In genomic region chr3:111252795-111253194, GRCh38 we compare ENCODE assay signal across 10 cellular contexts.
A peak's percentile ranks its signal among the peaks of the same experiment; 100 is the strongest.
DNase-seq lines count a peak whose midpoint lies in the region; ATAC-seq and TF ChIP-seq lines count a peak whose summit lies in the region.
"Had no signal": no experiment of that assay in that cellular context is flagged by ENCODE, and none has a peak within 500 bp of the region (broad histone marks: within the 10 kb centered on the region; RNA-seq: fewer than 3 reads in every experiment).

No MANE protein-coding gene starts in this region.

- H3K27ac Mint-ChIP-seq in activated CD8-positive, alpha-beta T cell treated with anti-CD3 and anti-CD28 coated beads, Interleukin-2, amount 10 ng/mL, durations not matched to agents 7 days and 5 days, result peak overlapping the region; percentile 5
- no peak overlapping the region for H3K27ac Mint-ChIP-seq in activated CD8-positive, alpha-beta T cell treated with anti-CD3 and anti-CD28 coated beads for 36 hours
- H3K27ac Mint-ChIP-seq in activated CD4-positive, alpha-beta T cell treated with anti-CD3 and anti-CD28 coated beads, Interleukin-2, amount 10 ng/mL, durations not matched to agents 7 days and 5 days, result no peak overlapping the region

- H3K9me3 Mint-ChIP-seq in activated CD8-positive, alpha-beta T cell treated with anti-CD3 and anti-CD28 coated beads, Interleukin-2, amount 10 ng/mL, durations not matched to agents 7 days and 5 days (ENCODE audit: insufficient read depth), result peaks cover 3% of the 10 kb centered on the region
- no peaks in the 10 kb centered on the region for H3K9me3 Mint-ChIP-seq in activated CD8-positive, alpha-beta T cell treated with anti-CD3 and anti-CD28 coated beads for 36 hours
- H3K9me3 Mint-ChIP-seq in activated CD4-positive, alpha-beta T cell treated with anti-CD3 and anti-CD28 coated beads, Interleukin-2, amount 10 ng/mL, durations not matched to agents 7 days and 5 days, result peaks cover 3% of the 10 kb centered on the region

- peaks cover 35% of the 10 kb centered on the region for H3K4me1 Mint-ChIP-seq in activated CD8-positive, alpha-beta T cell treated with anti-CD3 and anti-CD28 coated beads, Interleukin-2, amount 10 ng/mL, durations not matched to agents 7 days and 5 days (ENCODE audit: low read depth)
- peaks cover 22% of the 10 kb centered on the region for H3K4me1 Mint-ChIP-seq in activated CD8-positive, alpha-beta T cell treated with anti-CD3 and anti-CD28 coated beads for 36 hours (ENCODE audit: low read depth)
- peaks cover 25% of the 10 kb centered on the region for H3K4me1 Mint-ChIP-seq in activated CD4-positive, alpha-beta T cell treated with anti-CD3 and anti-CD28 coated beads, Interleukin-2, amount 10 ng/mL, durations not matched to agents 7 days and 5 days

- H3K4me3 Mint-ChIP-seq in activated CD8-positive, alpha-beta T cell treated with anti-CD3 and anti-CD28 coated beads, Interleukin-2, amount 10 ng/mL, durations not matched to agents 7 days and 5 days, result no peak overlapping the region
- no peak overlapping the region for H3K4me3 Mint-ChIP-seq in activated CD8-positive, alpha-beta T cell treated with anti-CD3 and anti-CD28 coated beads for 36 hours
- H3K4me3 Mint-ChIP-seq in activated CD4-positive, alpha-beta T cell treated with anti-CD3 and anti-CD28 coated beads, Interleukin-2, amount 10 ng/mL, durations not matched to agents 7 days and 5 days, result no peak overlapping the region

- H3K4me3 ChIP-seq in PC-3 (ENCODE audit: low read length), result no peak overlapping the region
- no peak overlapping the region for H3K4me3 ChIP-seq in upper lobe of left lung

- no peak overlapping the region for H3K4me2 ChIP-seq in PC-3 (ENCODE audit: low read length)

- WGBS in upper lobe of left lung, 2 donors, result 27 to 31% methylated on average over 3 of the region's 3 CpGs

- H3K4me1 ChIP-seq in PC-3 (ENCODE audit: insufficient read depth, low read length) (no peaks in the 10 kb centered on the region), upper lobe of left lung (no peaks in the 10 kb centered on the region)

- no TSS peak for BruUV-seq in PC-3 (replicated peaks; lab: Mats Ljungman, UMichigan)

- CTCF ChIA-PET in activated CD8-positive, alpha-beta T cell treated with anti-CD3 and anti-CD28 coated beads, Interleukin-2, amount 10 ng/mL, durations not matched to agents 7 days and 5 days (lab: Charles Lee), result interaction anchor here (0.8 to 2.1 kb wide), 2 partner anchors 286 to 938 kb away, joined by 3 to 5 read pairs; no protein-coding TSS in a partner anchor
- CTCF ChIA-PET in activated CD8-positive, alpha-beta T cell treated with anti-CD3 and anti-CD28 coated beads for 36 hours (lab: Charles Lee), result interaction anchor here (0.7 to 1.0 kb wide), 3 partner anchors 11 to 287 kb away, joined by 3 to 4 read pairs (median 3); no protein-coding TSS in a partner anchor
- CTCF ChIA-PET in PC-3 (lab: Charles Lee), result interaction anchor here (0.6 kb wide), 1 partner anchor 1290 kb away, joined by 4 read pairs; no protein-coding TSS in a partner anchor
- CTCF ChIA-PET in activated CD4-positive, alpha-beta T cell treated with anti-CD3 and anti-CD28 coated beads, Interleukin-2, amount 10 ng/mL, durations not matched to agents 7 days and 5 days (lab: Charles Lee), result no interaction called here

- no peak for ATAC-seq in activated CD8-positive, alpha-beta T cell treated with anti-CD3 and anti-CD28 coated beads, Interleukin-2, amount 10 ng/mL, durations not matched to agents 7 days and 5 days
- ATAC-seq in activated CD8-positive, alpha-beta T cell treated with anti-CD3 and anti-CD28 coated beads for 36 hours, result no peak
- peak; percentile 89 for ATAC-seq in PC-3
- ATAC-seq in upper lobe of left lung (ENCODE audit: low FRiP score in 2 of 2), result peak; percentile 42 to 55

- no peak for TF ChIP-seq EP300 in upper lobe of left lung (IDR thresholded peaks at IDR 0.05)

- no peak overlapping the region for H3K9ac ChIP-seq in PC-3 (ENCODE audit: low read length)

- peaks cover 21% of the 10 kb centered on the region for H3K36me3 Mint-ChIP-seq in activated CD8-positive, alpha-beta T cell treated with anti-CD3 and anti-CD28 coated beads, Interleukin-2, amount 10 ng/mL, durations not matched to agents 7 days and 5 days (ENCODE audit: low read depth)
- H3K36me3 Mint-ChIP-seq in activated CD8-positive, alpha-beta T cell treated with anti-CD3 and anti-CD28 coated beads for 36 hours (ENCODE audit: low read depth), result no peaks in the 10 kb centered on the region
- H3K36me3 Mint-ChIP-seq in activated CD4-positive, alpha-beta T cell treated with anti-CD3 and anti-CD28 coated beads, Interleukin-2, amount 10 ng/mL, durations not matched to agents 7 days and 5 days (ENCODE audit: low read depth), result peaks cover 3% of the 10 kb centered on the region

- intact Hi-C loops in activated CD8-positive, alpha-beta T cell treated with anti-CD3 and anti-CD28 coated beads for 36 hours (cut with micrococcal nuclease), result loop anchor here (5.0 kb wide), 1 partner anchor 75 kb away; no protein-coding TSS in a partner anchor
- intact Hi-C loops in PC-3 (cut with micrococcal nuclease) (no loop called here), posterior vena cava (cut with DNase I) (no loop called here)

- no peaks in the 10 kb centered on the region for H3K36me3 ChIP-seq in PC-3 (ENCODE audit: low read depth, low read length)
- H3K36me3 ChIP-seq in upper lobe of left lung, result no peaks in the 10 kb centered on the region

- H3K27ac ChIP-seq in PC-3 (ENCODE audit: low read length) (no peak overlapping the region), upper lobe of left lung (no peak overlapping the region)

- no peak for DNase-seq in activated CD8-positive, alpha-beta T cell treated with anti-CD3 and anti-CD28 coated beads, Interleukin-2, amount 10 ng/mL, durations not matched to agents 7 days and 5 days
- DNase-seq in activated CD8-positive, alpha-beta T cell treated with anti-CD3 and anti-CD28 coated beads for 36 hours, result no peak
- DNase-seq in PC-3 (peak; percentile 57), glomerular visceral epithelial cell (ENCODE audit: extremely low spot score) (peak; percentile 14), upper lobe of left lung (peak in 1 of 2 donors; percentile 58), posterior vena cava (ENCODE audit: low spot score) (no peak), HUDEP-2 (lab: John Stamatoyannopoulos, UW; ENCODE audit: unreplicated experiment in 76 of 76) (no peak)
- DNase-seq in activated CD4-positive, alpha-beta T cell treated with anti-CD3 and anti-CD28 coated beads, Interleukin-2, amount 10 ng/mL, durations not matched to agents 7 days and 5 days, result no peak
- DNase-seq: activated gamma-delta T cell, NCI-H774 had no signal

- no peaks in the 10 kb centered on the region for H3K79me2 ChIP-seq in PC-3 (ENCODE audit: low read length)

- H2AFZ ChIP-seq in PC-3 (ENCODE audit: low read length), result peak overlapping the region; percentile 37; the same call in 1 of the 2 replicates

- no peaks in the 10 kb centered on the region for H3K9me3 ChIP-seq in PC-3 (ENCODE audit: low read length)
- H3K9me3 ChIP-seq in upper lobe of left lung, result no peaks in the 10 kb centered on the region

- H3K27me3 ChIP-seq in PC-3 (ENCODE audit: low read length) (no peaks in the 10 kb centered on the region), upper lobe of left lung (no peaks in the 10 kb centered on the region)

- no peak for TF ChIP-seq CTCF in activated CD8-positive, alpha-beta T cell treated with anti-CD3 and anti-CD28 coated beads for 36 hours (IDR thresholded peaks at IDR 0.05)
- TF ChIP-seq CTCF in PC-3 (conservative IDR thresholded peaks at IDR 0.05; ENCODE audit: low read depth, low read length) (peak; percentile 43; the same call in 1 of the 2 replicates), upper lobe of left lung (IDR thresholded peaks at IDR 0.05) (no peak)

- POLR2A ChIA-PET in activated CD8-positive, alpha-beta T cell treated with anti-CD3 and anti-CD28 coated beads, Interleukin-2, amount 10 ng/mL, durations not matched to agents 7 days and 5 days (lab: Charles Lee), result no interaction called here
- POLR2A ChIA-PET in activated CD8-positive, alpha-beta T cell treated with anti-CD3 and anti-CD28 coated beads for 36 hours (lab: Charles Lee), result no interaction called here
- POLR2A ChIA-PET in PC-3 (lab: Charles Lee; ENCODE audit: unreplicated experiment), result no interaction called here
- POLR2A ChIA-PET in activated CD4-positive, alpha-beta T cell treated with anti-CD3 and anti-CD28 coated beads, Interleukin-2, amount 10 ng/mL, durations not matched to agents 7 days and 5 days (lab: Charles Lee), result no interaction called here

- no peaks in the 10 kb centered on the region for H3K27me3 Mint-ChIP-seq in activated CD8-positive, alpha-beta T cell treated with anti-CD3 and anti-CD28 coated beads, Interleukin-2, amount 10 ng/mL, durations not matched to agents 7 days and 5 days (ENCODE audit: low read depth)
- peaks cover 2% of the 10 kb centered on the region for H3K27me3 Mint-ChIP-seq in activated CD8-positive, alpha-beta T cell treated with anti-CD3 and anti-CD28 coated beads for 36 hours
- H3K27me3 Mint-ChIP-seq in activated CD4-positive, alpha-beta T cell treated with anti-CD3 and anti-CD28 coated beads, Interleukin-2, amount 10 ng/mL, durations not matched to agents 7 days and 5 days, result peaks cover 7% of the 10 kb centered on the region

- no peak for TF ChIP-seq POLR2A in upper lobe of left lung (IDR thresholded peaks at IDR 0.05)

- no peaks in the 10 kb centered on the region for H3F3A ChIP-seq in PC-3 (ENCODE audit: low read length, unreplicated experiment)

- no peaks in the 10 kb centered on the region for H4K20me1 ChIP-seq in PC-3 (ENCODE audit: low read length)

- H3K9me2 ChIP-seq in PC-3 (replicated peaks; ENCODE audit: low read length), result no peaks in the 10 kb centered on the region; the same call in 1 of the 2 replicates

Comparison
In these comparisons a context has a peak if more than half of its experiments do, and no peak if none do; other contexts are left out.
1. ATAC-seq: peak in PC-3 (single experiment) and upper lobe of left lung (2 of 2); none in activated CD8-positive, alpha-beta T cell treated with anti-CD3 and anti-CD28 coated beads, Interleukin-2, amount 10 ng/mL, durations not matched to agents 7 days and 5 days (single experiment) and activated CD8-positive, alpha-beta T cell treated with anti-CD3 and anti-CD28 coated beads for 36 hours (single experiment).
2. DNase-seq: peak in PC-3 (single experiment) and glomerular visceral epithelial cell (single experiment); none in activated CD8-positive, alpha-beta T cell treated with anti-CD3 and anti-CD28 coated beads, Interleukin-2, amount 10 ng/mL, durations not matched to agents 7 days and 5 days (single experiment), activated CD8-positive, alpha-beta T cell treated with anti-CD3 and anti-CD28 coated beads for 36 hours (single experiment), posterior vena cava (single experiment), HUDEP-2 (0 of 76) and activated CD4-positive, alpha-beta T cell treated with anti-CD3 and anti-CD28 coated beads, Interleukin-2, amount 10 ng/mL, durations not matched to agents 7 days and 5 days (single experiment).